Comparison of ENCODE assay signal across 1 cellular context in genomic region chr7:5420841-5421625, GRCh38.
A peak's percentile ranks its signal among the peaks of the same experiment; 100 is the strongest.
TF ChIP-seq lines count a peak whose summit lies in the region.

No MANE protein-coding gene starts in this region.

TF ChIP-seq in HepG2, 621 proteins besides CTCF, POLR2A, EP300 and RAD21 (continued from another document and continues in another):
- TF ChIP-seq ZNF646 (CRISPR knock-in tag; IDR thresholded peaks at IDR 0.05): no peak
- no peak for TF ChIP-seq SRSF4 (IDR thresholded peaks at IDR 0.05; ENCODE audit: low read depth, low read length, poor library complexity, severe bottlenecking)
- TF ChIP-seq ZNF275 (CRISPR knock-in tag; IDR thresholded peaks at IDR 0.05; ENCODE audit: borderline replicate concordance): no peak
- no peak for TF ChIP-seq NPAS2 (CRISPR knock-in tag; IDR thresholded peaks at IDR 0.05; ENCODE audit: borderline replicate concordance)
- TF ChIP-seq PREB (CRISPR knock-in tag; IDR thresholded peaks at IDR 0.05): no peak
- TF ChIP-seq NFYC (CRISPR knock-in tag; IDR thresholded peaks at IDR 0.05): no peak
- TF ChIP-seq ZNF773 (CRISPR knock-in tag; IDR thresholded peaks at IDR 0.05; ENCODE audit: borderline replicate concordance): peak; percentile 36; the same call in 1 of the 2 replicates
- peak; percentile 26; the same call in 1 of the 2 replicates for TF ChIP-seq ZNF768 (CRISPR knock-in tag; IDR thresholded peaks at IDR 0.05)
- no peak for TF ChIP-seq ZFP1 (CRISPR knock-in tag; IDR thresholded peaks at IDR 0.05)
- no peak for TF ChIP-seq ASH2L (IDR thresholded peaks at IDR 0.05; ENCODE audit: insufficient read length, low read depth, low read length)
- TF ChIP-seq HOXA9 (CRISPR knock-in tag; IDR thresholded peaks at IDR 0.05; ENCODE audit: borderline replicate concordance): 0 out of 2 replicates have a peak, but pooled peaks have one; percentile 32
- TF ChIP-seq ZMYM3 (CRISPR knock-in tag; IDR thresholded peaks at IDR 0.05): no peak
- TF ChIP-seq KAT7 (CRISPR knock-in tag; IDR thresholded peaks at IDR 0.05; ENCODE audit: borderline replicate concordance): 0 out of 2 replicates have a peak, but pooled peaks have one; percentile 16
- TF ChIP-seq SNAPC4 (CRISPR knock-in tag; IDR thresholded peaks at IDR 0.05): no peak
- TF ChIP-seq ZC3H13 (CRISPR knock-in tag; IDR thresholded peaks at IDR 0.05): 0 out of 2 replicates have a peak, but pooled peaks have one; percentile 44
- TF ChIP-seq SATB2 (CRISPR knock-in tag; IDR thresholded peaks at IDR 0.05): 0 out of 2 replicates have a peak, but pooled peaks have one; percentile 45
- TF ChIP-seq KDM4B (CRISPR knock-in tag; IDR thresholded peaks at IDR 0.05): 0 out of 2 replicates have a peak, but pooled peaks have one; percentile 1
- TF ChIP-seq PHF8 (CRISPR knock-in tag; IDR thresholded peaks at IDR 0.05): peak; percentile 55
- TF ChIP-seq MXD3 (CRISPR knock-in tag; IDR thresholded peaks at IDR 0.05): no peak
- no peak for TF ChIP-seq HMG20B (CRISPR knock-in tag; conservative IDR thresholded peaks at IDR 0.05)
- no peak for TF ChIP-seq ZNF280D (CRISPR knock-in tag; IDR thresholded peaks at IDR 0.05)
- TF ChIP-seq ZNF558 (CRISPR knock-in tag; IDR thresholded peaks at IDR 0.05; ENCODE audit: borderline replicate concordance): no peak
- TF ChIP-seq RXRA (CRISPR knock-in tag; IDR thresholded peaks at IDR 0.05): no peak
- TF ChIP-seq ELF1 (CRISPR knock-in tag; IDR thresholded peaks at IDR 0.05): no peak
- TF ChIP-seq ZNF205 (CRISPR knock-in tag; IDR thresholded peaks at IDR 0.05): no peak
- 0 out of 2 replicates have a peak, but pooled peaks have one; percentile 24 for TF ChIP-seq MEIS2 (CRISPR knock-in tag; IDR thresholded peaks at IDR 0.05)
- no peak for TF ChIP-seq REST (IDR thresholded peaks at IDR 0.05; ENCODE audit: borderline replicate concordance in 1 of 2, low read depth in 1 of 2, low read length in 2 of 2)
- TF ChIP-seq ZNF121 (CRISPR knock-in tag; IDR thresholded peaks at IDR 0.05): no peak
- no peak for TF ChIP-seq IKZF4 (CRISPR knock-in tag; IDR thresholded peaks at IDR 0.05; ENCODE audit: borderline replicate concordance, low read depth, not compliant biosample characterization)
- TF ChIP-seq NCOA1 (CRISPR knock-in tag; IDR thresholded peaks at IDR 0.05): no peak
- TF ChIP-seq ZNF747 (CRISPR knock-in tag; IDR thresholded peaks at IDR 0.05; ENCODE audit: borderline replicate concordance): no peak
- no peak for TF ChIP-seq REXO4 (CRISPR knock-in tag; IDR thresholded peaks at IDR 0.05; ENCODE audit: borderline replicate concordance)
- peak; percentile 30; the same call in 1 of the 2 replicates for TF ChIP-seq SAP130 (CRISPR knock-in tag; IDR thresholded peaks at IDR 0.05; ENCODE audit: low read depth)
- TF ChIP-seq MYC (CRISPR knock-in tag; IDR thresholded peaks at IDR 0.05; ENCODE audit: borderline replicate concordance): peak; percentile 2; the same call in 1 of the 2 replicates
- TF ChIP-seq FOXO4 (CRISPR knock-in tag; conservative IDR thresholded peaks at IDR 0.05): no peak
- TF ChIP-seq AGO1 (IDR thresholded peaks at IDR 0.05; ENCODE audit: low read depth, low read length, poor library complexity, severe bottlenecking): peak; percentile 5
- TF ChIP-seq ZNF777 (CRISPR knock-in tag; IDR thresholded peaks at IDR 0.05): no peak
